ENCODE assay signal across 12 cellular contexts in the genomic region with DNA sequence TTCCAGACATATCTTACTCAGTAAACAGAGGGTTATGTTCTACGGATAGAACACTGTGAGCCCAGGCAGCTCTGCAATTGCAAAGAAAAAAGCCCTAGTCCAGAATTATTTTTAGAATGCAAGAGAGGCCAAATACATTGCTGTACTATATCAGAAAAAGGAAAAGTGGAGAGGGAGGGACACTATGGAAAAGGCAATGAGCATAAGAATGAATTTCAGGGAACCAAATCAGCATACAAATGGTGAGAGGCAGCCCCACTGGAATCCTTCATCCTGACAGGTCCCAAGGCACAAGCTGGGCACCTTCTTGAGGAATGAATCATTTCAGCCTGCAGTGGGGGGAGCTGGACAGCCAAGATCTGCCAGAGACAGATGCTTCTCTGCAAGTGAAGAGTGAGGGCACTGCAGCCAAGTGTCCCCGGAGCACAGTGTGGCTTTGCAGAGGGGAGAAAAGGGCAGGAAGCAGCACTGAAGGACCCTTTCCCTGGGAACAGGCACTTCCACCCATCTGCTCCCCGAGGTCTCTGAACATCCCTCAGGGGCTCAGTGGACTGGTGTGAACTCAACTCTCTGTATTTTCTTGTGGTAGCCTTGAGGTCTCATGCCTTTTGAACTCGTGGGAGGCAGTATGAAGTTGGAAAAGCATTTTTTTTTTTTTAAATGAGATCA.
A peak's percentile ranks its signal among the peaks of the same experiment; 100 is the strongest.
DNase-seq lines count a peak whose midpoint lies in the region; ATAC-seq, FAIRE-seq and TF ChIP-seq lines count a peak whose summit lies in the region.
"Had no signal": no experiment of that assay in that cellular context is flagged by ENCODE, and none has a peak within 500 bp of the region (broad histone marks: within the 10 kb centered on the region; RNA-seq: fewer than 3 reads in every experiment).

No MANE protein-coding gene starts in this region.

- no peak for FAIRE-seq in astrocyte (lab: Jason Lieb, UNC)

- H3K27ac Mint-ChIP-seq in astrocyte (ENCODE audit: unreplicated experiment) = no peak overlapping the region
- H3K27ac Mint-ChIP-seq in naive thymus-derived CD4-positive, alpha-beta T cell = peak overlapping the region in 1 of 9 donors; percentile 7

- H3K36me3 ChIP-seq in astrocyte (ENCODE audit: insufficient read depth, low read length) = no peaks in the 10 kb centered on the region
- no peaks in the 10 kb centered on the region for H3K36me3 ChIP-seq in hepatocyte (replicated peaks; ENCODE audit: insufficient read depth, low read depth)
- no peaks in the 10 kb centered on the region for H3K36me3 ChIP-seq in psoas muscle (ENCODE audit: insufficient read depth in 1 of 2, low read depth in 1 of 2)
- H3K36me3 ChIP-seq in naive thymus-derived CD4-positive, alpha-beta T cell (ENCODE audit: control insufficient read depth in 2 of 3, insufficient read depth in 3 of 3, low read length in 3 of 3) = no peaks in the 10 kb centered on the region
- H3K36me3 ChIP-seq: thyroid gland had no signal

- H3K79me2 ChIP-seq in astrocyte (ENCODE audit: insufficient read depth, low read length) (no peaks in the 10 kb centered on the region), hepatocyte (no peaks in the 10 kb centered on the region)

- no peaks in the 10 kb centered on the region for H3K9me3 ChIP-seq in astrocyte (ENCODE audit: insufficient read depth, low read depth, low read length)
- no peaks in the 10 kb centered on the region for H3K9me3 ChIP-seq in hepatocyte (ENCODE audit: low read depth)
- H3K9me3 ChIP-seq in psoas muscle = no peaks in the 10 kb centered on the region
- H3K9me3 ChIP-seq in naive thymus-derived CD4-positive, alpha-beta T cell (ENCODE audit: control insufficient read depth in 2 of 3, low read length in 3 of 3) = no peaks in the 10 kb centered on the region
- H3K9me3 ChIP-seq: thyroid gland had no signal

- H3K4me3 ChIP-seq in astrocyte (ENCODE audit: insufficient read depth, low read depth, low read length) = no peak overlapping the region
- H3K4me3 ChIP-seq in hepatocyte = no peak overlapping the region
- H3K4me3 ChIP-seq in psoas muscle = no peak overlapping the region
- H3K4me3 ChIP-seq in naive thymus-derived CD4-positive, alpha-beta T cell (ENCODE audit: low read length) = no peak overlapping the region
- H3K4me3 ChIP-seq: thyroid gland had no signal

- H2AFZ ChIP-seq in astrocyte (ENCODE audit: low read depth, low read length) = no peak overlapping the region
- H2AFZ ChIP-seq in hepatocyte = no peak overlapping the region

- CTCF ChIA-PET in naive thymus-derived CD4-positive, alpha-beta T cell (lab: Charles Lee) = no interaction called here

- H3K27me3 Mint-ChIP-seq in astrocyte (ENCODE audit: low read depth, unreplicated experiment) = peaks cover 13% of the 10 kb centered on the region
- peaks cover 0 to 5% (median 0%) of the 10 kb centered on the region in 5 donors for H3K27me3 Mint-ChIP-seq in naive thymus-derived CD4-positive, alpha-beta T cell

- peaks cover 12% of the 10 kb centered on the region for H3K4me1 Mint-ChIP-seq in astrocyte (ENCODE audit: low read depth, unreplicated experiment)
- H3K4me1 Mint-ChIP-seq in naive thymus-derived CD4-positive, alpha-beta T cell = peaks cover 0 to 10% (median 0%) of the 10 kb centered on the region in 7 donors

- H3K4me3 Mint-ChIP-seq in astrocyte (ENCODE audit: unreplicated experiment) = no peak overlapping the region
- no peak overlapping the region for H3K4me3 Mint-ChIP-seq in naive thymus-derived CD4-positive, alpha-beta T cell
- H3K4me3 Mint-ChIP-seq: brain had no signal

- H3K4me1 ChIP-seq in astrocyte (ENCODE audit: insufficient read depth, low read length) (peaks cover 4% of the 10 kb centered on the region), hepatocyte (ENCODE audit: insufficient read depth) (no peaks in the 10 kb centered on the region), psoas muscle (peaks cover 11% of the 10 kb centered on the region)
- H3K4me1 ChIP-seq in naive thymus-derived CD4-positive, alpha-beta T cell (ENCODE audit: control insufficient read depth in 2 of 2, insufficient read depth in 2 of 2, low read length in 2 of 2) = peaks cover 0 to under 1% of the 10 kb centered on the region in 2 donors
- H3K4me1 ChIP-seq: thyroid gland had no signal

- WGBS in hepatocyte (ENCODE audit: low lambda C conversion rate, missing lambda C conversion rate) = 65% methylated on average over 4 of the region's 4 CpGs
- 25 to 28% (median 26%) methylated on average over 4 of the region's 4 CpGs for whole genome bisulfite sequencing in psoas muscle, 3 donors

- POLR2A ChIA-PET in naive thymus-derived CD4-positive, alpha-beta T cell (lab: Charles Lee) = no interaction called here

- no peaks in the 10 kb centered on the region for H3K9me3 Mint-ChIP-seq in astrocyte (ENCODE audit: unreplicated experiment)
- H3K9me3 Mint-ChIP-seq in naive thymus-derived CD4-positive, alpha-beta T cell = no peaks in the 10 kb centered on the region

- intact Hi-C loops in psoas muscle (cut with DNase I) = no loop called here
- intact Hi-C loops in naive thymus-derived CD4-positive, alpha-beta T cell (cut with micrococcal nuclease) = loop anchor here in 1 of 2 donors (10.0 kb wide), 1 partner anchor 677 kb away; the partner anchor contains the start of gene ATP1B1

- TF ChIP-seq CTCF in astrocyte (IDR thresholded peaks at IDR 0.05; ENCODE audit: insufficient read depth, low read depth, low read length) (no peak), hepatocyte (IDR thresholded peaks at IDR 0.05; ENCODE audit: poor library complexity) (no peak), psoas muscle (IDR thresholded peaks at IDR 0.05) (no peak)

- H3K36me3 Mint-ChIP-seq in astrocyte (ENCODE audit: low read depth, unreplicated experiment) = no peaks in the 10 kb centered on the region
- H3K36me3 Mint-ChIP-seq in naive thymus-derived CD4-positive, alpha-beta T cell = no peaks in the 10 kb centered on the region
- H3K36me3 Mint-ChIP-seq: brain had no signal

- no peak overlapping the region for H3K9ac ChIP-seq in astrocyte (ENCODE audit: low read length)

- H3K9me2 ChIP-seq in hepatocyte (replicated peaks; ENCODE audit: insufficient read depth) = no peaks in the 10 kb centered on the region

- H4K20me1 ChIP-seq in astrocyte (ENCODE audit: insufficient read depth, low read length) = no peaks in the 10 kb centered on the region
- H4K20me1 ChIP-seq in hepatocyte (ENCODE audit: insufficient read depth, poor library complexity, severe bottlenecking) = no peaks in the 10 kb centered on the region

- ATAC-seq in psoas muscle (peak; percentile 83 to 97 (median 90)), HG02884 (IDR thresholded peaks at IDR 0.05; ENCODE audit: unreplicated experiment) (no peak)
- ATAC-seq in naive thymus-derived CD4-positive, alpha-beta T cell = no peak

- H3K27ac ChIP-seq in astrocyte (ENCODE audit: low read depth, low read length) (no peak overlapping the region), hepatocyte (no peak overlapping the region), psoas muscle (peak overlapping the region; percentile 11)
- no peak overlapping the region for H3K27ac ChIP-seq in naive thymus-derived CD4-positive, alpha-beta T cell (ENCODE audit: low read depth, low read length)
- H3K27ac ChIP-seq: thyroid gland had no signal

- H3K27me3 ChIP-seq in astrocyte (ENCODE audit: insufficient read depth, low read length) (no peaks in the 10 kb centered on the region), hepatocyte (no peaks in the 10 kb centered on the region), psoas muscle (ENCODE audit: insufficient read depth in 3 of 3, low read length in 2 of 3) (no peaks in the 10 kb centered on the region)
- no peaks in the 10 kb centered on the region for H3K27me3 ChIP-seq in naive thymus-derived CD4-positive, alpha-beta T cell (ENCODE audit: control insufficient read depth in 2 of 2, insufficient read depth in 2 of 2, low read length in 2 of 2)
- H3K27me3 ChIP-seq: thyroid gland had no signal

- no peak overlapping the region for H3K4me2 ChIP-seq in astrocyte (ENCODE audit: low read length)
- H3K4me2 ChIP-seq in hepatocyte = peak overlapping the region; percentile 12

- DNase-seq in EL (peak; percentile 58), astrocyte (ENCODE audit: low read depth) (peak; percentile 61), hepatocyte (ENCODE audit: low spot score) (peak; percentile 33), psoas muscle (peak; percentile 31 to 67), NCI-H1694 (lab: John Stamatoyannopoulos, UW) (no peak), mesenteric fat pad (ENCODE audit: low spot score) (no peak)
- DNase-seq in naive thymus-derived CD4-positive, alpha-beta T cell = no peak
- DNase-seq: NCI-H187; stimulated activated CD4-positive, alpha-beta T cell treated with anti-CD3 and anti-CD28 coated beads, Interleukin-2, amount 100 ng/mL, for 48 hours; thyroid gland had no signal

Comparison
In these comparisons a context has a peak if more than half of its experiments do, and no peak if none do; other contexts are left out.
1. DNase-seq: peak in EL (single experiment), astrocyte (single experiment), hepatocyte (single experiment) and psoas muscle (2 of 2); none in naive thymus-derived CD4-positive, alpha-beta T cell (0 of 9), NCI-H1694 (single experiment) and mesenteric fat pad (single experiment).
2. ATAC-seq: peak in psoas muscle (4 of 4); none in HG02884 (single experiment) and naive thymus-derived CD4-positive, alpha-beta T cell (single experiment).